In genomic region chr22:43402128-43402527, GRCh38 we compare ENCODE assay signal across 35 cellular contexts. TPM values are rescaled to one million over a fixed set of nuclear protein-coding genes. Genes with fewer than 3 reads are reported as not detected.
"Had no signal": no experiment of that assay in that cellular context is flagged by ENCODE, and none has a peak within 500 bp of the region (broad histone marks: within the 10 kb centered on the region; RNA-seq: fewer than 3 reads in every experiment).

No MANE protein-coding gene starts in this region.

- H3K27ac ChIP-seq: brain microvascular endothelial cell, PC-9, RWPE1, VCaP had no signal

- H3K4me1 Mint-ChIP-seq: activated B cell treated with CpG ODN at 0.5 μM for 24 hours; activated naive CD8-positive, alpha-beta T cell treated with anti-CD3 and anti-CD28 coated beads for 36 hours; activated T-helper 17 cell treated with anti-CD3 and anti-CD28 coated beads, Interleukin-2, amount 50 U/mL, for 72 hours had no signal

- H3K4me3 ChIP-seq: PC-9 had no signal

- H3K36me3 ChIP-seq: brain microvascular endothelial cell had no signal

- H3K27me3 ChIP-seq: brain microvascular endothelial cell had no signal

- H3K27me3 Mint-ChIP-seq: activated naive CD8-positive, alpha-beta T cell treated with anti-CD3 and anti-CD28 coated beads for 36 hours had no signal

- ATAC-seq: activated CD8-positive, alpha-beta T cell treated with anti-CD3 and anti-CD28 coated beads for 36 hours; activated T-cell treated with anti-CD3 and anti-CD28 coated beads, Interleukin-2, amount 50 U/mL, for 72 hours; activated T-helper 17 cell treated with anti-CD3 and anti-CD28 coated beads, Interleukin-2, amount 50 U/mL, for 72 hours; Right ventricle myocardium inferior had no signal

- H3K27ac Mint-ChIP-seq: activated B cell treated with CpG ODN at 0.5 μM for 24 hours; activated CD8-positive, alpha-beta T cell treated with anti-CD3 and anti-CD28 coated beads for 36 hours; activated naive CD8-positive, alpha-beta T cell treated with anti-CD3 and anti-CD28 coated beads for 36 hours; activated T-cell treated with anti-CD3 and anti-CD28 coated beads, Interleukin-2, amount 50 U/mL, for 72 hours; activated T-helper 17 cell treated with anti-CD3 and anti-CD28 coated beads, Interleukin-2, amount 50 U/mL, for 72 hours had no signal

- H3K9me3 Mint-ChIP-seq: activated B cell treated with CpG ODN at 0.5 μM for 24 hours; activated CD8-positive, alpha-beta T cell treated with anti-CD3 and anti-CD28 coated beads for 36 hours; activated naive CD8-positive, alpha-beta T cell treated with anti-CD3 and anti-CD28 coated beads for 36 hours; activated T-cell treated with anti-CD3 and anti-CD28 coated beads, Interleukin-2, amount 50 U/mL, for 72 hours; activated T-helper 17 cell treated with anti-CD3 and anti-CD28 coated beads, Interleukin-2, amount 50 U/mL, for 72 hours had no signal

- H3K36me3 Mint-ChIP-seq: activated naive CD8-positive, alpha-beta T cell treated with anti-CD3 and anti-CD28 coated beads for 36 hours had no signal

- H3K4me3 Mint-ChIP-seq: activated B cell treated with CpG ODN at 0.5 μM for 24 hours; activated CD8-positive, alpha-beta T cell treated with anti-CD3 and anti-CD28 coated beads for 36 hours; activated naive CD8-positive, alpha-beta T cell treated with anti-CD3 and anti-CD28 coated beads for 36 hours; activated T-cell treated with anti-CD3 and anti-CD28 coated beads, Interleukin-2, amount 50 U/mL, for 72 hours; activated T-helper 17 cell treated with anti-CD3 and anti-CD28 coated beads, Interleukin-2, amount 50 U/mL, for 72 hours had no signal

- DNase-seq: activated B cell treated with CpG ODN at 0.5 μM for 24 hours; activated CD4-positive, alpha-beta T cell treated with anti-CD3 and anti-CD28 coated beads for 4 hours; activated CD4-positive, alpha-beta T cell treated with anti-CD3 and anti-CD28 coated beads, Interleukin-2, amount 50 U/mL, for 4 hours; activated CD4-positive, CD25-positive, alpha-beta regulatory T cell treated with anti-CD3 and anti-CD28 coated beads, Interleukin-2, amount 50 U/mL, for 72 hours; activated CD8-positive, alpha-beta T cell treated with anti-CD3 and anti-CD28 coated beads for 36 hours; activated effector memory CD4-positive, alpha-beta T cell treated with anti-CD3 and anti-CD28 coated beads, Interleukin-2, amount 50 U/mL, for 16 hours; activated naive CD4-positive, alpha-beta T cell; activated naive CD4-positive, alpha-beta T cell treated with anti-CD3 and anti-CD28 coated beads, Interleukin-2, amount 50 U/mL, for 16 hours; activated naive CD8-positive, alpha-beta T cell treated with anti-CD3 and anti-CD28 coated beads for 36 hours; activated T-cell treated with anti-CD3 and anti-CD28 coated beads, Interleukin-2, amount 50 U/mL, for 1 hour; activated T-cell treated with anti-CD3 and anti-CD28 coated beads, Interleukin-2, amount 50 U/mL, for 72 hours; amniotic stem cell; brain microvascular endothelial cell; central memory CD4-positive, alpha-beta T cell; NCI-H1105; NCI-H1417 treated with DMSO at 0.1 percent for 48 hours; NCI-H187 treated with DMSO at 0.1 percent for 48 hours; NCI-H2081; NCI-H226; NCI-H446 treated with DMSO at 0.1 percent for 48 hours; NCI-H524; NCI-H748 treated with DMSO at 0.1 percent for 48 hours; NK-92 treated with Interleukin-12 subunit alpha and Interleukin-12 subunit beta, amount 100 ng/mL, for 24 hours; PC-9; SW 1271; T-helper 1 cell; T-helper 2 cell; T-helper 9 cell had no signal

RNA-seq across cellular contexts. Expression of gene MPPED1, which starts 9.7 kb away (rescaled TPM):
- total RNA-seq: activated B cell treated with CpG ODN at 0.5 μM for 24 hours; activated CD8-positive, alpha-beta memory T cell treated with anti-CD3 and anti-CD28 coated beads for 36 hours; activated CD8-positive, alpha-beta T cell treated with anti-CD3 and anti-CD28 coated beads for 36 hours; activated naive CD8-positive, alpha-beta T cell treated with anti-CD3 and anti-CD28 coated beads for 36 hours; activated T-cell treated with anti-CD3 and anti-CD28 coated beads, Interleukin-2, amount 50 U/mL, for 72 hours; activated T-helper 17 cell treated with anti-CD3 and anti-CD28 coated beads, Interleukin-2, amount 50 U/mL, for 72 hours; aorta; MCF 10A; PC-9; Right ventricle myocardium inferior had no signal
- polyA plus RNA-seq: aorta had no signal

RNA-seq across cellular contexts. Expression of gene SCUBE1, which starts 59.0 kb away (rescaled TPM):
- total RNA-seq: activated B cell treated with CpG ODN at 0.5 μM for 24 hours; activated T-helper 17 cell treated with anti-CD3 and anti-CD28 coated beads, Interleukin-2, amount 50 U/mL, for 72 hours; MCF 10A; PC-9 had no signal
